1 cellular context compared by ENCODE assay signal in the genomic region with DNA sequence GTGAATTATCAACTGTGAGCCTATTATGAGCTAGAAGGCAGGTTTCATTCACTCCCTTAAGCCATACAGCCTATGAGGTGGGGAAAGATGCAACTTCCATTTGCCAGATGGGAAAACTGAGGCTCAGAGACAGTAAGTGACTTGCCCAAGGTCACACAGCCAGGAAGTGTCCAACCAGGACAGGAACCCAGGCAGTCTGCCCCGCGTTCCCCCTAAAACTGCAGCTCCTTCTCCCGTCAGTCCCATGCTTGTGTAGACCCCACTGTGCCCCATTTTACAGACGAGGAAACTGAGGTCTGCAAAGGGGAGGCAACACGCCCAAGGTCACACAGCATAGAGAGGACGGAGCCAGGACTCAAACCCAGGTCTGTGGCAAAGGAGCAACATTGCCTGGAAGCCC.
TF ChIP-seq lines count a peak whose summit lies in the region.

No MANE protein-coding gene starts in this region.

TF ChIP-seq in HepG2, 621 proteins besides CTCF, POLR2A, EP300 and RAD21 (continued from another document):
- TF ChIP-seq ESRRA (CRISPR knock-in tag; IDR thresholded peaks at IDR 0.05; ENCODE audit: low read depth), result peak; percentile 43; the same call in 1 of the 2 replicates
- TF ChIP-seq, protein P1, sequence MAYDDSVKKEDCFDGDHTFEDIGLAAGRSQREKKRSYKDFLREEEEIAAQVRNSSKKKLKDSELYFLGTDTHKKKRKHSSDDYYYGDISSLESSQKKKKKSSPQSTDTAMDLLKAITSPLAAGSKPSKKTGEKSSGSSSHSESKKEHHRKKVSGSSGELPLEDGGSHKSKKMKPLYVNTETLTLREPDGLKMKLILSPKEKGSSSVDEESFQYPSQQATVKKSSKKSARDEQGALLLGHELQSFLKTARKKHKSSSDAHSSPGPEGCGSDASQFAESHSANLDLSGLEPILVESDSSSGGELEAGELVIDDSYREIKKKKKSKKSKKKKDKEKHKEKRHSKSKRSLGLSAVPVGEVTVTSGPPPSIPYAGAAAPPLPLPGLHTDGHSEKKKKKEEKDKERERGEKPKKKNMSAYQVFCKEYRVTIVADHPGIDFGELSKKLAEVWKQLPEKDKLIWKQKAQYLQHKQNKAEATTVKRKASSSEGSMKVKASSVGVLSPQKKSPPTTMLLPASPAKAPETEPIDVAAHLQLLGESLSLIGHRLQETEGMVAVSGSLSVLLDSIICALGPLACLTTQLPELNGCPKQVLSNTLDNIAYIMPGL (CRISPR knock-in tag; IDR thresholded peaks at IDR 0.05; ENCODE audit: borderline replicate concordance in 1 of 2, low read depth in 1 of 2), result no peak
- no peak for TF ChIP-seq ZIK1 (CRISPR knock-in tag; IDR thresholded peaks at IDR 0.05; ENCODE audit: borderline replicate concordance, low read depth)
- TF ChIP-seq RCOR2 (CRISPR knock-in tag; IDR thresholded peaks at IDR 0.05), result peak; percentile 52; the same call in 1 of the 2 replicates
- TF ChIP-seq, protein P2, sequence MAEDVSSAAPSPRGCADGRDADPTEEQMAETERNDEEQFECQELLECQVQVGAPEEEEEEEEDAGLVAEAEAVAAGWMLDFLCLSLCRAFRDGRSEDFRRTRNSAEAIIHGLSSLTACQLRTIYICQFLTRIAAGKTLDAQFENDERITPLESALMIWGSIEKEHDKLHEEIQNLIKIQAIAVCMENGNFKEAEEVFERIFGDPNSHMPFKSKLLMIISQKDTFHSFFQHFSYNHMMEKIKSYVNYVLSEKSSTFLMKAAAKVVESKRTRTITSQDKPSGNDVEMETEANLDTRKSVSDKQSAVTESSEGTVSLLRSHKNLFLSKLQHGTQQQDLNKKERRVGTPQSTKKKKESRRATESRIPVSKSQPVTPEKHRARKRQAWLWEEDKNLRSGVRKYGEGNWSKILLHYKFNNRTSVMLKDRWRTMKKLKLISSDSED (CRISPR knock-in tag; IDR thresholded peaks at IDR 0.05), result no peak
